In the genomic region with DNA sequence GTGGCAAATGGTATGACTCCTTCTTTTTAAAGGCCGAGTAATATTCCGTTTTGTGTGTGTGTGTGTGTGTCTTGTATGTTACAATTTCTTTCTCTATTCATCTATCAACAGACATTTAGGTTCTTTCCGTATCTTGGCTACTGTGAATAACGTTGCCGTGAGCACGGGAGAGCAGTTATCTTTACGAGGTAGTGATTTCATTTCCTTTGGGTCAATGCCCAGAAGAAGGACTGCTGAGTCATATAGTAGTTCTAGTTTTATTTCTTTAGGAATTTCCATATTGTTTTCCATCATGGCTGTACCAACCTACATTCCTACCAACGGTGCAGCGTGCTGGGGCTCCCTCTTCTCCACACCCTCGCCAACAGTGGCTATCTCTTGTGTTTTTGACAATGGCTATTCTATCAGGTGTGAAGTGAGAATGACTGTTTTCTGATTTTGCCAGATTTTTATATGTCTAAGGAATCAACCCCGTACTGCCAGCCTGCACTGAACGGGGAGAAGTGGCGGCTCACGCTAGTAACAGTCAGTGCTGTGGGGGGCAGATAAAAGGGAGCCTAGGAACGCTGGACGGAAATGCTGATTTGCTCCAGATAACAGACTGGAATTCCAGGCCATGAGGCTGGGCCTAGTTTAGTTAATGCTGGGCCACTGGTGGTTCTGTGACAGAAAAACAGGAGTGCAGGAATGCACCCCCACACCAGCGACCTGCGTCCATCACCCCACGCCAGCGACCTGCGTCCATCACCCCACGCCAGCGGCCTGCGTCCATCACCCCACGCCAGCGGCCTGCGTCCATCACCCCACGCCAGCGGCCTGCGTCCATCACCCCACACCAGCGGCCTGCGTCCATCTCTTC, we compare ENCODE assay signal across 2 cellular contexts.
TF ChIP-seq lines count a peak whose summit lies in the region.

No MANE protein-coding gene starts in this region.

TF ChIP-seq in GM12878, 131 proteins besides CTCF, POLR2A, EP300 and RAD21 (continued from another document):
- TF ChIP-seq, protein P1, sequence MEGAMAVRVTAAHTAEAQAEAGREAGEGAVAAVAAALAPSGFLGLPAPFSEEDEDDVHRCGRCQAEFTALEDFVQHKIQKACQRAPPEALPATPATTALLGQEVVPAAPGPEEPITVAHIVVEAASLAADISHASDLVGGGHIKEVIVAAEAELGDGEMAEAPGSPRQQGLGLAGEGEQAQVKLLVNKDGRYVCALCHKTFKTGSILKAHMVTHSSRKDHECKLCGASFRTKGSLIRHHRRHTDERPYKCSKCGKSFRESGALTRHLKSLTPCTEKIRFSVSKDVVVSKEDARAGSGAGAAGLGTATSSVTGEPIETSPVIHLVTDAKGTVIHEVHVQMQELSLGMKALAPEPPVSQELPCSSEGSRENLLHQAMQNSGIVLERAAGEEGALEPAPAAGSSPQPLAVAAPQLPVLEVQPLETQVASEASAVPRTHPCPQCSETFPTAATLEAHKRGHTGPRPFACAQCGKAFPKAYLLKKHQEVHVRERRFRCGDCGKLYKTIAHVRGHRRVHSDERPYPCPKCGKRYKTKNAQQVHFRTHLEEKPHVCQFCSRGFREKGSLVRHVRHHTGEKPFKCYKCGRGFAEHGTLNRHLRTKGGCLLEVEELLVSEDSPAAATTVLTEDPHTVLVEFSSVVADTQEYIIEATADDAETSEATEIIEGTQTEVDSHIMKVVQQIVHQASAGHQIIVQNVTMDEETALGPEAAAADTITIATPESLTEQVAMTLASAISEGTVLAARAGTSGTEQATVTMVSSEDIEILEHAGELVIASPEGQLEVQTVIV (IDR thresholded peaks at IDR 0.05; ENCODE audit: borderline replicate concordance, partially characterized antibody): no peak
- TF ChIP-seq NFIC (IDR thresholded peaks at IDR 0.05; ENCODE audit: low read depth, low read length): peak; percentile 39; the same call in 1 of the 2 replicates
- TF ChIP-seq NFYA (IDR thresholded peaks at IDR 0.05; ENCODE audit: borderline replicate concordance, low read depth, low read length): no peak
- TF ChIP-seq TAF1 (IDR thresholded peaks at IDR 0.05; ENCODE audit: borderline replicate concordance, low read depth, low read length): no peak

TF ChIP-seq in WTC11, 78 proteins besides CTCF, POLR2A, EP300 and RAD21 (continued from another document):
- TF ChIP-seq, protein P2, sequence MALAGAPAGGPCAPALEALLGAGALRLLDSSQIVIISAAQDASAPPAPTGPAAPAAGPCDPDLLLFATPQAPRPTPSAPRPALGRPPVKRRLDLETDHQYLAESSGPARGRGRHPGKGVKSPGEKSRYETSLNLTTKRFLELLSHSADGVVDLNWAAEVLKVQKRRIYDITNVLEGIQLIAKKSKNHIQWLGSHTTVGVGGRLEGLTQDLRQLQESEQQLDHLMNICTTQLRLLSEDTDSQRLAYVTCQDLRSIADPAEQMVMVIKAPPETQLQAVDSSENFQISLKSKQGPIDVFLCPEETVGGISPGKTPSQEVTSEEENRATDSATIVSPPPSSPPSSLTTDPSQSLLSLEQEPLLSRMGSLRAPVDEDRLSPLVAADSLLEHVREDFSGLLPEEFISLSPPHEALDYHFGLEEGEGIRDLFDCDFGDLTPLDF (CRISPR knock-in tag; IDR thresholded peaks at IDR 0.05): no peak
- TF ChIP-seq OVOL2 (CRISPR knock-in tag; IDR thresholded peaks at IDR 0.05; ENCODE audit: borderline replicate concordance): no peak
- TF ChIP-seq, protein P3, sequence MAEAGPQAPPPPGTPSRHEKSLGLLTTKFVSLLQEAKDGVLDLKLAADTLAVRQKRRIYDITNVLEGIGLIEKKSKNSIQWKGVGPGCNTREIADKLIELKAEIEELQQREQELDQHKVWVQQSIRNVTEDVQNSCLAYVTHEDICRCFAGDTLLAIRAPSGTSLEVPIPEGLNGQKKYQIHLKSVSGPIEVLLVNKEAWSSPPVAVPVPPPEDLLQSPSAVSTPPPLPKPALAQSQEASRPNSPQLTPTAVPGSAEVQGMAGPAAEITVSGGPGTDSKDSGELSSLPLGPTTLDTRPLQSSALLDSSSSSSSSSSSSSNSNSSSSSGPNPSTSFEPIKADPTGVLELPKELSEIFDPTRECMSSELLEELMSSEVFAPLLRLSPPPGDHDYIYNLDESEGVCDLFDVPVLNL (CRISPR knock-in tag; IDR thresholded peaks at IDR 0.05; ENCODE audit: borderline replicate concordance, low read depth): no peak
- TF ChIP-seq, protein P4, sequence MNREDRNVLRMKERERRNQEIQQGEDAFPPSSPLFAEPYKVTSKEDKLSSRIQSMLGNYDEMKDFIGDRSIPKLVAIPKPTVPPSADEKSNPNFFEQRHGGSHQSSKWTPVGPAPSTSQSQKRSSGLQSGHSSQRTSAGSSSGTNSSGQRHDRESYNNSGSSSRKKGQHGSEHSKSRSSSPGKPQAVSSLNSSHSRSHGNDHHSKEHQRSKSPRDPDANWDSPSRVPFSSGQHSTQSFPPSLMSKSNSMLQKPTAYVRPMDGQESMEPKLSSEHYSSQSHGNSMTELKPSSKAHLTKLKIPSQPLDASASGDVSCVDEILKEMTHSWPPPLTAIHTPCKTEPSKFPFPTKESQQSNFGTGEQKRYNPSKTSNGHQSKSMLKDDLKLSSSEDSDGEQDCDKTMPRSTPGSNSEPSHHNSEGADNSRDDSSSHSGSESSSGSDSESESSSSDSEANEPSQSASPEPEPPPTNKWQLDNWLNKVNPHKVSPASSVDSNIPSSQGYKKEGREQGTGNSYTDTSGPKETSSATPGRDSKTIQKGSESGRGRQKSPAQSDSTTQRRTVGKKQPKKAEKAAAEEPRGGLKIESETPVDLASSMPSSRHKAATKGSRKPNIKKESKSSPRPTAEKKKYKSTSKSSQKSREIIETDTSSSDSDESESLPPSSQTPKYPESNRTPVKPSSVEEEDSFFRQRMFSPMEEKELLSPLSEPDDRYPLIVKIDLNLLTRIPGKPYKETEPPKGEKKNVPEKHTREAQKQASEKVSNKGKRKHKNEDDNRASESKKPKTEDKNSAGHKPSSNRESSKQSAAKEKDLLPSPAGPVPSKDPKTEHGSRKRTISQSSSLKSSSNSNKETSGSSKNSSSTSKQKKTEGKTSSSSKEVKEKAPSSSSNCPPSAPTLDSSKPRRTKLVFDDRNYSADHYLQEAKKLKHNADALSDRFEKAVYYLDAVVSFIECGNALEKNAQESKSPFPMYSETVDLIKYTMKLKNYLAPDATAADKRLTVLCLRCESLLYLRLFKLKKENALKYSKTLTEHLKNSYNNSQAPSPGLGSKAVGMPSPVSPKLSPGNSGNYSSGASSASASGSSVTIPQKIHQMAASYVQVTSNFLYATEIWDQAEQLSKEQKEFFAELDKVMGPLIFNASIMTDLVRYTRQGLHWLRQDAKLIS (CRISPR knock-in tag; IDR thresholded peaks at IDR 0.05; ENCODE audit: borderline replicate concordance): no peak
- TF ChIP-seq SOX15 (CRISPR knock-in tag; IDR thresholded peaks at IDR 0.05): no peak
- no peak for TF ChIP-seq ZNF121 (CRISPR knock-in tag; IDR thresholded peaks at IDR 0.05)
- TF ChIP-seq, protein P5, sequence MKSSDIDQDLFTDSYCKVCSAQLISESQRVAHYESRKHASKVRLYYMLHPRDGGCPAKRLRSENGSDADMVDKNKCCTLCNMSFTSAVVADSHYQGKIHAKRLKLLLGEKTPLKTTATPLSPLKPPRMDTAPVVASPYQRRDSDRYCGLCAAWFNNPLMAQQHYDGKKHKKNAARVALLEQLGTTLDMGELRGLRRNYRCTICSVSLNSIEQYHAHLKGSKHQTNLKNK (CRISPR knock-in tag; IDR thresholded peaks at IDR 0.05): no peak
- no peak for TF ChIP-seq RELA (CRISPR knock-in tag; IDR thresholded peaks at IDR 0.05; ENCODE audit: borderline replicate concordance)
- TF ChIP-seq, protein P6, sequence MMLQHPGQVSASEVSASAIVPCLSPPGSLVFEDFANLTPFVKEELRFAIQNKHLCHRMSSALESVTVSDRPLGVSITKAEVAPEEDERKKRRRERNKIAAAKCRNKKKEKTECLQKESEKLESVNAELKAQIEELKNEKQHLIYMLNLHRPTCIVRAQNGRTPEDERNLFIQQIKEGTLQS (CRISPR knock-in tag; conservative IDR thresholded peaks at IDR 0.05): no peak
- TF ChIP-seq, protein P7, sequence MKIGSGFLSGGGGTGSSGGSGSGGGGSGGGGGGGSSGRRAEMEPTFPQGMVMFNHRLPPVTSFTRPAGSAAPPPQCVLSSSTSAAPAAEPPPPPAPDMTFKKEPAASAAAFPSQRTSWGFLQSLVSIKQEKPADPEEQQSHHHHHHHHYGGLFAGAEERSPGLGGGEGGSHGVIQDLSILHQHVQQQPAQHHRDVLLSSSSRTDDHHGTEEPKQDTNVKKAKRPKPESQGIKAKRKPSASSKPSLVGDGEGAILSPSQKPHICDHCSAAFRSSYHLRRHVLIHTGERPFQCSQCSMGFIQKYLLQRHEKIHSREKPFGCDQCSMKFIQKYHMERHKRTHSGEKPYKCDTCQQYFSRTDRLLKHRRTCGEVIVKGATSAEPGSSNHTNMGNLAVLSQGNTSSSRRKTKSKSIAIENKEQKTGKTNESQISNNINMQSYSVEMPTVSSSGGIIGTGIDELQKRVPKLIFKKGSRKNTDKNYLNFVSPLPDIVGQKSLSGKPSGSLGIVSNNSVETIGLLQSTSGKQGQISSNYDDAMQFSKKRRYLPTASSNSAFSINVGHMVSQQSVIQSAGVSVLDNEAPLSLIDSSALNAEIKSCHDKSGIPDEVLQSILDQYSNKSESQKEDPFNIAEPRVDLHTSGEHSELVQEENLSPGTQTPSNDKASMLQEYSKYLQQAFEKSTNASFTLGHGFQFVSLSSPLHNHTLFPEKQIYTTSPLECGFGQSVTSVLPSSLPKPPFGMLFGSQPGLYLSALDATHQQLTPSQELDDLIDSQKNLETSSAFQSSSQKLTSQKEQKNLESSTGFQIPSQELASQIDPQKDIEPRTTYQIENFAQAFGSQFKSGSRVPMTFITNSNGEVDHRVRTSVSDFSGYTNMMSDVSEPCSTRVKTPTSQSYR (CRISPR knock-in tag; IDR thresholded peaks at IDR 0.05): no peak
- TF ChIP-seq ATF1 (CRISPR knock-in tag; IDR thresholded peaks at IDR 0.05): no peak
- TF ChIP-seq, protein P8, sequence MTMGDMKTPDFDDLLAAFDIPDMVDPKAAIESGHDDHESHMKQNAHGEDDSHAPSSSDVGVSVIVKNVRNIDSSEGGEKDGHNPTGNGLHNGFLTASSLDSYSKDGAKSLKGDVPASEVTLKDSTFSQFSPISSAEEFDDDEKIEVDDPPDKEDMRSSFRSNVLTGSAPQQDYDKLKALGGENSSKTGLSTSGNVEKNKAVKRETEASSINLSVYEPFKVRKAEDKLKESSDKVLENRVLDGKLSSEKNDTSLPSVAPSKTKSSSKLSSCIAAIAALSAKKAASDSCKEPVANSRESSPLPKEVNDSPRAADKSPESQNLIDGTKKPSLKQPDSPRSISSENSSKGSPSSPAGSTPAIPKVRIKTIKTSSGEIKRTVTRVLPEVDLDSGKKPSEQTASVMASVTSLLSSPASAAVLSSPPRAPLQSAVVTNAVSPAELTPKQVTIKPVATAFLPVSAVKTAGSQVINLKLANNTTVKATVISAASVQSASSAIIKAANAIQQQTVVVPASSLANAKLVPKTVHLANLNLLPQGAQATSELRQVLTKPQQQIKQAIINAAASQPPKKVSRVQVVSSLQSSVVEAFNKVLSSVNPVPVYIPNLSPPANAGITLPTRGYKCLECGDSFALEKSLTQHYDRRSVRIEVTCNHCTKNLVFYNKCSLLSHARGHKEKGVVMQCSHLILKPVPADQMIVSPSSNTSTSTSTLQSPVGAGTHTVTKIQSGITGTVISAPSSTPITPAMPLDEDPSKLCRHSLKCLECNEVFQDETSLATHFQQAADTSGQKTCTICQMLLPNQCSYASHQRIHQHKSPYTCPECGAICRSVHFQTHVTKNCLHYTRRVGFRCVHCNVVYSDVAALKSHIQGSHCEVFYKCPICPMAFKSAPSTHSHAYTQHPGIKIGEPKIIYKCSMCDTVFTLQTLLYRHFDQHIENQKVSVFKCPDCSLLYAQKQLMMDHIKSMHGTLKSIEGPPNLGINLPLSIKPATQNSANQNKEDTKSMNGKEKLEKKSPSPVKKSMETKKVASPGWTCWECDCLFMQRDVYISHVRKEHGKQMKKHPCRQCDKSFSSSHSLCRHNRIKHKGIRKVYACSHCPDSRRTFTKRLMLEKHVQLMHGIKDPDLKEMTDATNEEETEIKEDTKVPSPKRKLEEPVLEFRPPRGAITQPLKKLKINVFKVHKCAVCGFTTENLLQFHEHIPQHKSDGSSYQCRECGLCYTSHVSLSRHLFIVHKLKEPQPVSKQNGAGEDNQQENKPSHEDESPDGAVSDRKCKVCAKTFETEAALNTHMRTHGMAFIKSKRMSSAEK (CRISPR knock-in tag; IDR thresholded peaks at IDR 0.05; ENCODE audit: borderline replicate concordance): no peak
- no peak for TF ChIP-seq ESRRA (CRISPR knock-in tag; IDR thresholded peaks at IDR 0.05; ENCODE audit: borderline replicate concordance)
- TF ChIP-seq, protein P9, sequence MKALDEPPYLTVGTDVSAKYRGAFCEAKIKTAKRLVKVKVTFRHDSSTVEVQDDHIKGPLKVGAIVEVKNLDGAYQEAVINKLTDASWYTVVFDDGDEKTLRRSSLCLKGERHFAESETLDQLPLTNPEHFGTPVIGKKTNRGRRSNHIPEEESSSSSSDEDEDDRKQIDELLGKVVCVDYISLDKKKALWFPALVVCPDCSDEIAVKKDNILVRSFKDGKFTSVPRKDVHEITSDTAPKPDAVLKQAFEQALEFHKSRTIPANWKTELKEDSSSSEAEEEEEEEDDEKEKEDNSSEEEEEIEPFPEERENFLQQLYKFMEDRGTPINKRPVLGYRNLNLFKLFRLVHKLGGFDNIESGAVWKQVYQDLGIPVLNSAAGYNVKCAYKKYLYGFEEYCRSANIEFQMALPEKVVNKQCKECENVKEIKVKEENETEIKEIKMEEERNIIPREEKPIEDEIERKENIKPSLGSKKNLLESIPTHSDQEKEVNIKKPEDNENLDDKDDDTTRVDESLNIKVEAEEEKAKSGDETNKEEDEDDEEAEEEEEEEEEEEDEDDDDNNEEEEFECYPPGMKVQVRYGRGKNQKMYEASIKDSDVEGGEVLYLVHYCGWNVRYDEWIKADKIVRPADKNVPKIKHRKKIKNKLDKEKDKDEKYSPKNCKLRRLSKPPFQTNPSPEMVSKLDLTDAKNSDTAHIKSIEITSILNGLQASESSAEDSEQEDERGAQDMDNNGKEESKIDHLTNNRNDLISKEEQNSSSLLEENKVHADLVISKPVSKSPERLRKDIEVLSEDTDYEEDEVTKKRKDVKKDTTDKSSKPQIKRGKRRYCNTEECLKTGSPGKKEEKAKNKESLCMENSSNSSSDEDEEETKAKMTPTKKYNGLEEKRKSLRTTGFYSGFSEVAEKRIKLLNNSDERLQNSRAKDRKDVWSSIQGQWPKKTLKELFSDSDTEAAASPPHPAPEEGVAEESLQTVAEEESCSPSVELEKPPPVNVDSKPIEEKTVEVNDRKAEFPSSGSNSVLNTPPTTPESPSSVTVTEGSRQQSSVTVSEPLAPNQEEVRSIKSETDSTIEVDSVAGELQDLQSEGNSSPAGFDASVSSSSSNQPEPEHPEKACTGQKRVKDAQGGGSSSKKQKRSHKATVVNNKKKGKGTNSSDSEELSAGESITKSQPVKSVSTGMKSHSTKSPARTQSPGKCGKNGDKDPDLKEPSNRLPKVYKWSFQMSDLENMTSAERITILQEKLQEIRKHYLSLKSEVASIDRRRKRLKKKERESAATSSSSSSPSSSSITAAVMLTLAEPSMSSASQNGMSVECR (CRISPR knock-in tag; IDR thresholded peaks at IDR 0.05; ENCODE audit: borderline replicate concordance): no peak
- TF ChIP-seq, protein P10, sequence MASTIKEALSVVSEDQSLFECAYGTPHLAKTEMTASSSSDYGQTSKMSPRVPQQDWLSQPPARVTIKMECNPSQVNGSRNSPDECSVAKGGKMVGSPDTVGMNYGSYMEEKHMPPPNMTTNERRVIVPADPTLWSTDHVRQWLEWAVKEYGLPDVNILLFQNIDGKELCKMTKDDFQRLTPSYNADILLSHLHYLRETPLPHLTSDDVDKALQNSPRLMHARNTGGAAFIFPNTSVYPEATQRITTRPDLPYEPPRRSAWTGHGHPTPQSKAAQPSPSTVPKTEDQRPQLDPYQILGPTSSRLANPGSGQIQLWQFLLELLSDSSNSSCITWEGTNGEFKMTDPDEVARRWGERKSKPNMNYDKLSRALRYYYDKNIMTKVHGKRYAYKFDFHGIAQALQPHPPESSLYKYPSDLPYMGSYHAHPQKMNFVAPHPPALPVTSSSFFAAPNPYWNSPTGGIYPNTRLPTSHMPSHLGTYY (CRISPR knock-in tag; IDR thresholded peaks at IDR 0.05): no peak
- TF ChIP-seq ZNF317 (CRISPR knock-in tag; IDR thresholded peaks at IDR 0.05; ENCODE audit: borderline replicate concordance, low read depth): no peak
- TF ChIP-seq ZNF263 (CRISPR knock-in tag; IDR thresholded peaks at IDR 0.05; ENCODE audit: low read depth): no peak
TF ChIP-seq in WTC11: peak in this region for 0.
